ENCODE assay signal across 9 cellular contexts in the genomic region with DNA sequence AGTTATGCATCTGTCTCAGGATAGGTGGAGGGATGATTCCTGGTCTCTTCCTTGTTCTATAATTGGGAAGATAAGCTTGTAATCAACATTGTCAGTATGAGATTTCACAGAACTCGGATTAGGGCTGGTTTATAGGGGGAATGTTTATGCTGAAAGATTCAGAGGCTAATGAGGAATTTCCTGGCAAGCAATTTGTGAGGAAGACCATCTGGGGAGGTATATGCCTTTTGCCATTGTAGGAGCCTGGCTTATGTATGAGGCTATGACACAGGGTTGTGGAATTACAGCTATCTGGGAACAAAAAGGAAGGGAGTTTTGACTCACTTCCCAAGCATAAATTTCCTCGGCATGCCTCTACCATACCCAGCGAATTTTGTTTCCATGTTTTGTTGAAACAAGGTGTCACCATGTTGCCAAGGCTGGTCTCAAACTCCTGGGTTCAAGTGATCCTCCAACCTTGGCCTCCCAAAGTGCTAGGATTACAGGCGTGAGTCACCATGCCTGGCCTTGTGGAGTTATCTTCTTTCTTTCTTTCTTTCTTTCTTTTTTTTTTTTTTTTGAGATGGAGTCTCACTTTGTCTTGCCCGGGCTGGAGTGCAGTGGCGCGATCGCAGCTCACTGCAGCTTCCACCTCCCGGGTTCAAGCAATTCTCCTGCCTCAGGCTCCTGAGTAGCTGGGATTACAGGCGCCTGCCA. TPM values are rescaled to one million over a fixed set of nuclear protein-coding genes. Genes with fewer than 3 reads are reported as not detected.
DNase-seq lines count a peak whose midpoint lies in the region; ATAC-seq, FAIRE-seq and TF ChIP-seq lines count a peak whose summit lies in the region.
"Had no signal": no experiment of that assay in that cellular context is flagged by ENCODE, and none has a peak within 500 bp of the region (broad histone marks: within the 10 kb centered on the region; RNA-seq: fewer than 3 reads in every experiment).

No MANE protein-coding gene starts in this region.

- H4K20me1 ChIP-seq in astrocyte (ENCODE audit: insufficient read depth, low read length) = peaks cover 18% of the 10 kb centered on the region

- H2AFZ ChIP-seq in ACC112 (ENCODE audit: low read length, unreplicated experiment) = peak overlapping the region; percentile 14
- no peak overlapping the region for H2AFZ ChIP-seq in astrocyte (ENCODE audit: low read depth, low read length)
- no peak overlapping the region for H2AFZ ChIP-seq in mesenchymal stem cell (ENCODE audit: low read depth, low read length)

- no peaks in the 10 kb centered on the region for H3K9me3 Mint-ChIP-seq in HFFc6
- H3K9me3 Mint-ChIP-seq in astrocyte (ENCODE audit: unreplicated experiment) = no peaks in the 10 kb centered on the region
- H3K9me3 Mint-ChIP-seq in WTC11 = no peaks in the 10 kb centered on the region

- H2BK120ac ChIP-seq in mesenchymal stem cell (ENCODE audit: low read depth, low read length) = peak overlapping the region; percentile 75

- H3K9ac ChIP-seq in astrocyte (ENCODE audit: low read length) = peak overlapping the region; percentile 49
- peak overlapping the region; percentile 96 for H3K9ac ChIP-seq in mesenchymal stem cell (ENCODE audit: low read length)

- peak overlapping the region in 1 of 2 experiments; percentile 71 for H3K18ac ChIP-seq in mesenchymal stem cell (ENCODE audit: low read depth in 1 of 2, low read length in 2 of 2)

- no peak overlapping the region for H2BK5ac ChIP-seq in mesenchymal stem cell (ENCODE audit: low read depth, low read length, poor library complexity, severe bottlenecking)

- H3K36me3 ChIP-seq in ACC112 (ENCODE audit: insufficient read depth, low read length) (peaks cover 17% of the 10 kb centered on the region; the same call in 1 of the 2 replicates), astrocyte (ENCODE audit: insufficient read depth, low read length) (peaks cover 20% of the 10 kb centered on the region), mesenchymal stem cell (ENCODE audit: control insufficient read depth in 1 of 2, insufficient read depth in 2 of 2, low read depth in 1 of 2, low read length in 2 of 2) (peaks cover 18 to 20% of the 10 kb centered on the region in 2 experiments)

- peak overlapping the region; percentile 48 for H4K8ac ChIP-seq in mesenchymal stem cell (ENCODE audit: low read length)

- FAIRE-seq in astrocyte (lab: Jason Lieb, UNC) = peak; percentile 96

- peak overlapping the region; percentile 81 for H4K91ac ChIP-seq in mesenchymal stem cell (ENCODE audit: low read length)

- H3K4me3 ChIP-seq in ACC112 (ENCODE audit: low read depth, low read length) (peak overlapping the region; percentile 31; the same call in 1 of the 2 replicates), astrocyte (ENCODE audit: insufficient read depth, low read depth, low read length) (no peak overlapping the region), mesenchymal stem cell (ENCODE audit: insufficient read depth in 1 of 2, low read depth in 1 of 2, low read length in 2 of 2) (no peak overlapping the region)

- H3K9me3 ChIP-seq in astrocyte (ENCODE audit: insufficient read depth, low read depth, low read length) = no peaks in the 10 kb centered on the region
- H3K9me3 ChIP-seq in mesenchymal stem cell (ENCODE audit: control insufficient read depth, low read length) = no peaks in the 10 kb centered on the region
- H3K9me3 ChIP-seq: thoracic aorta had no signal

- peaks cover 21% of the 10 kb centered on the region for H3K36me3 Mint-ChIP-seq in HFFc6 (ENCODE audit: low read depth)
- H3K36me3 Mint-ChIP-seq in astrocyte (ENCODE audit: low read depth, unreplicated experiment) = peaks cover 9% of the 10 kb centered on the region
- H3K36me3 Mint-ChIP-seq in WTC11 = peaks cover 20% of the 10 kb centered on the region

- no peaks in the 10 kb centered on the region for H3K27me3 ChIP-seq in ACC112 (ENCODE audit: insufficient read depth, low read length)
- H3K27me3 ChIP-seq in astrocyte (ENCODE audit: insufficient read depth, low read length) = no peaks in the 10 kb centered on the region
- no peaks in the 10 kb centered on the region for H3K27me3 ChIP-seq in mesenchymal stem cell (ENCODE audit: control insufficient read depth in 1 of 2, insufficient read depth in 1 of 2, low read length in 2 of 2)

- peaks cover 2% of the 10 kb centered on the region for H3K27me3 Mint-ChIP-seq in HFFc6 (ENCODE audit: insufficient read depth)
- H3K27me3 Mint-ChIP-seq in astrocyte (ENCODE audit: low read depth, unreplicated experiment) = no peaks in the 10 kb centered on the region
- H3K27me3 Mint-ChIP-seq in WTC11 (ENCODE audit: low read depth) = no peaks in the 10 kb centered on the region; the same call in 1 of the 2 replicates

- peak overlapping the region; percentile 63 for H3K4me2 ChIP-seq in astrocyte (ENCODE audit: low read length)
- no peak overlapping the region for H3K4me2 ChIP-seq in mesenchymal stem cell (ENCODE audit: low read length, poor library complexity, severe bottlenecking)

- H3K4me1 ChIP-seq in ACC112 (ENCODE audit: control insufficient read depth, insufficient read depth, low read length, unreplicated experiment) (peaks cover 32% of the 10 kb centered on the region), astrocyte (ENCODE audit: insufficient read depth, low read length) (peaks cover 53% of the 10 kb centered on the region), mesenchymal stem cell (ENCODE audit: control insufficient read depth, insufficient read depth, low read depth, low read length) (peaks cover 11% of the 10 kb centered on the region)

- DNase-seq in HFFc6 (peak; percentile 98), astrocyte (ENCODE audit: low read depth) (peak; percentile 97), mesenchymal stem cell (peak; percentile 100), midbrain (lab: John Stamatoyannopoulos, UW) (no peak), putamen (ENCODE audit: low spot score) (no peak), WTC11 (ENCODE audit: low spot score) (no peak)
- DNase-seq in activated CD8-positive, alpha-beta memory T cell treated with anti-CD3 and anti-CD28 coated beads for 24 hours = no peak

- CTCF ChIA-PET in WTC11 (lab: Charles Lee) = no interaction called here

- WGBS in mesenchymal stem cell = 19% methylated on average over 9 of the region's 10 CpGs

- H3K79me2 ChIP-seq in ACC112 (ENCODE audit: control insufficient read depth, insufficient read depth, low read length, unreplicated experiment) (peaks cover 19% of the 10 kb centered on the region), astrocyte (ENCODE audit: insufficient read depth, low read length) (peaks cover 37% of the 10 kb centered on the region)

- no peak overlapping the region for H2BK15ac ChIP-seq in mesenchymal stem cell (ENCODE audit: low read depth, poor library complexity, severe bottlenecking)

- no peak overlapping the region for H2AK5ac ChIP-seq in mesenchymal stem cell (ENCODE audit: low read length, severe bottlenecking)

- ATAC-seq in WTC11 = no peak

- H3K14ac ChIP-seq in mesenchymal stem cell (ENCODE audit: low read length in 2 of 2) = no peak overlapping the region

- H3K27ac Mint-ChIP-seq in HFFc6 (peak overlapping the region; percentile 90), astrocyte (ENCODE audit: unreplicated experiment) (peak overlapping the region; percentile 44), WTC11 (no peak overlapping the region; the same call in 1 of the 2 replicates)

- H3K23ac ChIP-seq in mesenchymal stem cell (ENCODE audit: low read length in 2 of 2) = no peak overlapping the region

- H3K79me1 ChIP-seq in mesenchymal stem cell (replicated peaks; ENCODE audit: low read length, poor library complexity, severe bottlenecking) = peaks cover 11% of the 10 kb centered on the region

- H2BK12ac ChIP-seq in mesenchymal stem cell (ENCODE audit: low read length in 2 of 2) = no peak overlapping the region

- H3K4me1 Mint-ChIP-seq in HFFc6 (ENCODE audit: low read depth) = peaks cover 70% of the 10 kb centered on the region
- peaks cover 14% of the 10 kb centered on the region for H3K4me1 Mint-ChIP-seq in astrocyte (ENCODE audit: low read depth, unreplicated experiment)
- peaks cover 21% of the 10 kb centered on the region for H3K4me1 Mint-ChIP-seq in WTC11

- peak overlapping the region; percentile 95 for H3K27ac ChIP-seq in ACC112 (ENCODE audit: low read depth, low read length)
- H3K27ac ChIP-seq in astrocyte (ENCODE audit: low read depth, low read length) = peak overlapping the region; percentile 84
- peak overlapping the region; percentile 77 for H3K27ac ChIP-seq in mesenchymal stem cell (ENCODE audit: low read length, poor library complexity, severe bottlenecking)

- peak overlapping the region; percentile 27 to 85 for H3K4ac ChIP-seq in mesenchymal stem cell (ENCODE audit: low read depth in 1 of 2, low read length in 2 of 2)

- TF ChIP-seq CTCF in HFFc6 (IDR thresholded peaks at IDR 0.05) (no peak), astrocyte (IDR thresholded peaks at IDR 0.05; ENCODE audit: insufficient read depth, low read depth, low read length) (no peak), WTC11 (IDR thresholded peaks at IDR 0.05) (no peak)

- POLR2A ChIA-PET in WTC11 (lab: Charles Lee) = interaction anchor here (0.6 to 6.2 kb wide), 2 partner anchors 14 to 51 kb away, joined by 3 to 41 read pairs; a partner anchor contains a TSS

- H3K4me3 Mint-ChIP-seq in HFFc6 (peak overlapping the region; percentile 92), astrocyte (ENCODE audit: unreplicated experiment) (peak overlapping the region; percentile 95), WTC11 (no peak overlapping the region; the same call in 1 of the 2 replicates)

RNA-seq across cellular contexts. Expression of a gene that starts 1.6 kb away (rescaled TPM):
- total RNA-seq in HFFc6 (2021; fragmentation: NEBNext Ultra II Directional; extraction: Animal tissue kit (Norgen Biotek cat#: 25700)) = 100 to 1,000 TPM; 253 to 334 (median 302) TPM
- 87.9 and 95.3 TPM in 2 replicates for total RNA-seq in astrocyte
- polyA plus RNA-seq in mesenchymal stem cell (2013, experiment 1 of 2) = 239 TPM
- 239 TPM for polyA plus RNA-seq in mesenchymal stem cell (2013, experiment 2 of 2)
- total RNA-seq in WTC11 (2021) = 118 to 124 TPM (median 119 TPM) in 3 replicates

RNA-seq across cellular contexts. Expression of a gene that starts 5.7 kb away (rescaled TPM):
- total RNA-seq in HFFc6 (2021; fragmentation: NEBNext Ultra II Directional; extraction: Animal tissue kit (Norgen Biotek cat#: 25700)) = 10 to 100 TPM; 16.5 to 19.4 (median 18.3) TPM
- total RNA-seq in astrocyte (24.0 TPM in 2 replicates), WTC11 (2021) (38.1 to 48.3 TPM (median 39.1 TPM) in 3 replicates)
- 27.8 TPM for polyA plus RNA-seq in mesenchymal stem cell (2013, experiment 1 of 2)
- 28.1 TPM for polyA plus RNA-seq in mesenchymal stem cell (2013, experiment 2 of 2)

RNA-seq across cellular contexts. Expression of a gene that starts 14.0 kb away (rescaled TPM):
- total RNA-seq in HFFc6 (2021; fragmentation: NEBNext Ultra II Directional; extraction: Animal tissue kit (Norgen Biotek cat#: 25700)) = 100 to 1,000 TPM in 5 of 6 experiments, 10 to 100 TPM in 1; 70.9 to 139 (median 124) TPM
- total RNA-seq in astrocyte = 39.7 and 55.2 TPM in 2 replicates
- 37.4 TPM for polyA plus RNA-seq in mesenchymal stem cell (2013, experiment 1 of 2)
- polyA plus RNA-seq in mesenchymal stem cell (2013, experiment 2 of 2) = 35.4 TPM
- 306 to 351 TPM (median 315 TPM) in 3 replicates for total RNA-seq in WTC11 (2021)

RNA-seq across cellular contexts. Expression of a gene that starts 14.2 kb away (rescaled TPM):
- total RNA-seq in HFFc6 (2021; fragmentation: NEBNext Ultra II Directional; extraction: Animal tissue kit (Norgen Biotek cat#: 25700)) = 10 to 100 TPM; 20.2 to 24.5 (median 21.9) TPM
- total RNA-seq in astrocyte (14.7 and 15.5 TPM in 2 replicates), WTC11 (2021) (16.9 to 18.0 TPM (median 17.4 TPM) in 3 replicates)
- 28.0 TPM for polyA plus RNA-seq in mesenchymal stem cell (2013, experiment 1 of 2)
- 25.3 TPM for polyA plus RNA-seq in mesenchymal stem cell (2013, experiment 2 of 2)

RNA-seq across cellular contexts. Expression of a gene that starts 32.0 kb away (rescaled TPM):
- 10 to 100 TPM; 66.4 to 78.6 (median 77.4) TPM for total RNA-seq in HFFc6 (2021; fragmentation: NEBNext Ultra II Directional; extraction: Animal tissue kit (Norgen Biotek cat#: 25700))
- total RNA-seq in astrocyte = 35.7 and 47.0 TPM in 2 replicates
- polyA plus RNA-seq in mesenchymal stem cell (2013, experiment 1 of 2) = 56.7 TPM
- polyA plus RNA-seq in mesenchymal stem cell (2013, experiment 2 of 2) = 55.4 TPM
- total RNA-seq in WTC11 (2021) = 121 to 132 TPM (median 122 TPM) in 3 replicates

Comparison
In these comparisons a context has a peak if more than half of its experiments do, and no peak if none do; other contexts are left out.
1. DNase-seq: peak in HFFc6 (single experiment), astrocyte (single experiment) and mesenchymal stem cell (single experiment); none in midbrain (single experiment), putamen (single experiment), WTC11 (single experiment) and activated CD8-positive, alpha-beta memory T cell treated with anti-CD3 and anti-CD28 coated beads for 24 hours (single experiment).
2. Peak in every context shown above with its lines, with median percentiles within 50 percentile points of each other: H3K27ac ChIP-seq.